14 cellular contexts compared by ENCODE assay signal in genomic region chr19:18128044-18128443, GRCh38. TPM values are rescaled to one million over a fixed set of nuclear protein-coding genes. Genes with fewer than 3 reads are reported as not detected.
DNase-seq lines count a peak whose midpoint lies in the region; ATAC-seq and TF ChIP-seq lines count a peak whose summit lies in the region.
"Had no signal": no experiment of that assay in that cellular context is flagged by ENCODE, and none has a peak within 500 bp of the region (broad histone marks: within the 10 kb centered on the region; RNA-seq: fewer than 3 reads in every experiment).

No MANE protein-coding gene starts in this region.

- POLR2A ChIA-PET in RWPE1 (lab: Yijun Ruan, JAX; ENCODE audit: low non-redundant PET): no interaction called here

- no peak for ATAC-seq in GM21723 (IDR thresholded peaks at IDR 0.05; ENCODE audit: unreplicated experiment)
- no peak for ATAC-seq in lower lobe of right lung
- ATAC-seq: gastroesophageal sphincter had no signal

- no peaks in the 10 kb centered on the region for H3K23me2 ChIP-seq in H9 (ENCODE audit: insufficient read length, low read depth, low read length, poor library complexity, severe bottlenecking)

- no peak overlapping the region for H4K5ac ChIP-seq in H9 (ENCODE audit: insufficient read length, low read depth, low read length)

- DNase-seq in A172 (ENCODE audit: low spot score) (peak; percentile 27), H9 (no peak), RWPE1 (ENCODE audit: low spot score) (no peak), fibroblast of mammary gland (ENCODE audit: low read depth) (peak; percentile 17), HAP-1 (ENCODE audit: low spot score in 2 of 2) (no peak), lower lobe of right lung (no peak)
- no peak for DNase-seq in activated CD4-positive, CD25-positive, alpha-beta regulatory T cell (lab: John Stamatoyannopoulos, UW)
- DNase-seq: DMS53; NCI-H1930; stimulated activated CD4-positive, alpha-beta T cell treated with anti-CD3 and anti-CD28 coated beads, Interleukin-2, amount 100 ng/mL, for 24 hours had no signal

- no peaks in the 10 kb centered on the region for H4K20me1 ChIP-seq in H9 (ENCODE audit: control insufficient read depth, insufficient read depth, insufficient read length)

- CTCF ChIA-PET in RWPE1 (lab: Yijun Ruan, JAX): interaction anchor here (0.7 to 0.8 kb wide), 2 partner anchors 133 to 338 kb away, joined by 3 to 4 read pairs; no protein-coding TSS in a partner anchor

- H3K36me3 Mint-ChIP-seq in H9 (ENCODE audit: insufficient read depth in 1 of 3, low read depth in 3 of 3): peaks cover 15 to 57% (median 53%) of the 10 kb centered on the region in 3 experiments; a peak in 6 of 7 replicates

- no peaks in the 10 kb centered on the region for H3K9me3 Mint-ChIP-seq in H9
- H3K9me3 Mint-ChIP-seq: brain had no signal

- H3K79me1 ChIP-seq in H9 (ENCODE audit: insufficient read depth, low read depth, low read length, poor library complexity, severe bottlenecking): no peaks in the 10 kb centered on the region

- H3K23ac ChIP-seq in H9 (ENCODE audit: insufficient read length, low read depth, low read length): peak overlapping the region; percentile 9

- H4K91ac ChIP-seq in H9 (ENCODE audit: insufficient read length, low read depth, low read length): no peak overlapping the region

- H3K27me3 ChIP-seq in H9 (ENCODE audit: insufficient read depth, low read length) (no peaks in the 10 kb centered on the region), HAP-1 (ENCODE audit: low read depth) (no peaks in the 10 kb centered on the region), lower lobe of right lung (ENCODE audit: low read depth) (no peaks in the 10 kb centered on the region)
- H3K27me3 ChIP-seq: gastroesophageal sphincter had no signal

- H3K79me2 ChIP-seq in H9 (ENCODE audit: insufficient read depth, low read length): no peaks in the 10 kb centered on the region

- in situ Hi-C loops in HAP-1 (cut with MboI; ENCODE audit: low sequenced_read_pairs): no loop called here

- no peak overlapping the region for H3K18ac ChIP-seq in H9 (ENCODE audit: insufficient read length, low read depth, low read length)

- H2AFZ ChIP-seq in H9 (ENCODE audit: low read length): no peak overlapping the region

- H3K4ac ChIP-seq in H9 (ENCODE audit: low read depth, low read length): no peak overlapping the region

- H3K14ac ChIP-seq in H9 (ENCODE audit: insufficient read depth, low read length): no peak overlapping the region

- no peak overlapping the region for H3K9ac ChIP-seq in H9 (ENCODE audit: extremely low read depth, insufficient read length, low read length)

- peaks cover 40% of the 10 kb centered on the region for H3K36me3 ChIP-seq in HAP-1 (replicated peaks)
- peaks cover 86% of the 10 kb centered on the region for H3K36me3 ChIP-seq in lower lobe of right lung

- H2BK5ac ChIP-seq in H9 (ENCODE audit: insufficient read length, low read length): no peak overlapping the region

- no peaks in the 10 kb centered on the region for H3K4me1 Mint-ChIP-seq in H9
- H3K4me1 Mint-ChIP-seq: brain had no signal

- no peak overlapping the region for H2BK15ac ChIP-seq in H9 (ENCODE audit: low read depth, low read length)

- no peak overlapping the region for H4K8ac ChIP-seq in H9 (replicated peaks; ENCODE audit: insufficient read length, low read depth, low read length)

- no peak overlapping the region; a peak in 1 of 7 replicates for H3K27ac Mint-ChIP-seq in H9
- H3K27ac Mint-ChIP-seq: brain had no signal

- no peaks in the 10 kb centered on the region for H3K9me3 ChIP-seq in H9 (ENCODE audit: control insufficient read depth, low read depth, low read length)
- no peaks in the 10 kb centered on the region for H3K9me3 ChIP-seq in HAP-1
- H3K9me3 ChIP-seq in lower lobe of right lung: no peaks in the 10 kb centered on the region
- H3K9me3 ChIP-seq: gastroesophageal sphincter had no signal

- H3K4me3 ChIP-seq in fibroblast of mammary gland (ENCODE audit: control insufficient read depth, low read depth, low read length) (no peak overlapping the region), HAP-1 (no peak overlapping the region), lower lobe of right lung (no peak overlapping the region)
- H3K4me3 ChIP-seq: gastroesophageal sphincter, SK-N-MC had no signal

- H3K4me1 ChIP-seq in H9 (ENCODE audit: insufficient read depth, low read length): no peaks in the 10 kb centered on the region
- H3K4me1 ChIP-seq in HAP-1: no peaks in the 10 kb centered on the region
- no peaks in the 10 kb centered on the region for H3K4me1 ChIP-seq in lower lobe of right lung
- H3K4me1 ChIP-seq: gastroesophageal sphincter had no signal

- H3K27ac ChIP-seq in H9 (ENCODE audit: insufficient read length, low read depth, low read length) (no peak overlapping the region), RWPE1 (peak overlapping the region; percentile 24; the same call in 1 of the 2 replicates), lower lobe of right lung (no peak overlapping the region)
- H3K27ac ChIP-seq: gastroesophageal sphincter, SK-N-MC had no signal

- no peak overlapping the region for H2BK12ac ChIP-seq in H9 (ENCODE audit: insufficient read length, low read depth, low read length)

- no peak overlapping the region for H3K4me2 ChIP-seq in H9 (ENCODE audit: insufficient read depth, insufficient read length, low read length)

- H3K27me3 Mint-ChIP-seq in H9 (ENCODE audit: low read depth): no peaks in the 10 kb centered on the region
- H3K27me3 Mint-ChIP-seq: brain had no signal

- H2BK120ac ChIP-seq in H9 (ENCODE audit: low read depth, low read length, poor library complexity, severe bottlenecking): no peak overlapping the region

- no peak overlapping the region for H2AK5ac ChIP-seq in H9 (ENCODE audit: insufficient read length, low read length)

- H3T11ph ChIP-seq in H9 (ENCODE audit: low read length): no peak overlapping the region

- TF ChIP-seq CTCF in H9 (conservative IDR thresholded peaks at IDR 0.05) (no peak), RWPE1 (conservative IDR thresholded peaks at IDR 0.05; ENCODE audit: low read depth) (no peak), fibroblast of mammary gland (conservative IDR thresholded peaks at IDR 0.05; ENCODE audit: control insufficient read depth, insufficient read depth, low read depth, low read length) (no peak), lower lobe of right lung (IDR thresholded peaks at IDR 0.05) (no peak)

- no peak overlapping the region for H3K4me3 Mint-ChIP-seq in H9
- H3K4me3 Mint-ChIP-seq: brain had no signal

- H2BK20ac ChIP-seq in H9 (ENCODE audit: low read depth, low read length, poor library complexity, severe bottlenecking): no peak overlapping the region

- intact Hi-C loops in lower lobe of right lung (cut with DNase I): no loop called here

- H3K56ac ChIP-seq in H9 (ENCODE audit: insufficient read length, low read depth, low read length): no peak overlapping the region

- no CpG with 5 or more reads among the region's 3 CpGs for WGBS in H9 (ENCODE audit: extremely low coverage, insufficient read length, low lambda C conversion rate)

RNA-seq across cellular contexts. Expression of gene PIK3R2, which starts 24.9 kb away (rescaled TPM):
- total RNA-seq in A172 (2014; rRNA removed; shearing (Covaris generic)): 32.3 and 43.2 TPM in 2 replicates
- 42.8 and 45.1 TPM in 2 replicates for total RNA-seq in H9 (2021)
- total RNA-seq in lower lobe of right lung: 21.6 TPM

RNA-seq across cellular contexts. Expression of gene MAST3, which starts 30.5 kb away (rescaled TPM):
- total RNA-seq in A172 (2014; rRNA removed; shearing (Covaris generic)): 2.7 and 3.0 TPM in 2 replicates
- 9.6 and 10.4 TPM in 2 replicates for total RNA-seq in H9 (2021)
- 29.2 TPM for total RNA-seq in lower lobe of right lung

RNA-seq across cellular contexts. Expression of gene IL12RB1, which starts 41.3 kb away (rescaled TPM):
- 0.93 TPM in 1 of 2 replicates, not detected in the other for total RNA-seq in A172 (2014; rRNA removed; shearing (Covaris generic))
- total RNA-seq in H9 (2021) (not detected in 2 replicates), lower lobe of right lung (14.6 TPM)

RNA-seq across cellular contexts. Expression of gene IFI30, which starts 45.6 kb away (rescaled TPM):
- total RNA-seq in A172 (2014; rRNA removed; shearing (Covaris generic)): 28.2 and 40.5 TPM in 2 replicates
- total RNA-seq in H9 (2021) (23.6 and 28.0 TPM in 2 replicates), lower lobe of right lung (682 TPM)

Comparison
In these comparisons a context has a peak if more than half of its experiments do, and no peak if none do; other contexts are left out.
1. DNase-seq: peak in A172 (single experiment) and fibroblast of mammary gland (single experiment); none in H9 (single experiment), RWPE1 (single experiment), activated CD4-positive, CD25-positive, alpha-beta regulatory T cell (0 of 4), HAP-1 (0 of 2) and lower lobe of right lung (single experiment).